Comparison of ENCODE assay signal across 8 cellular contexts in genomic region chr18:158128-159036, GRCh38. TPM values are rescaled to one million over a fixed set of nuclear protein-coding genes. Genes with fewer than 3 reads are reported as not detected.
DNase-seq lines count a peak whose midpoint lies in the region; ATAC-seq and TF ChIP-seq lines count a peak whose summit lies in the region.

USP14 (plus strand) TSS chr18:158557; CDS start chr18:158699, 142 bp downstream.

- intact Hi-C loops in left ventricle myocardium superior (cut with micrococcal nuclease), result no loop called here
- intact Hi-C loops in prostate gland (cut with DNase I), result no loop called here

- peak; percentile 90 for ATAC-seq in GM18505 (IDR thresholded peaks at IDR 0.05; ENCODE audit: unreplicated experiment)
- ATAC-seq in HG02970 (IDR thresholded peaks at IDR 0.05; ENCODE audit: low FRiP score, unreplicated experiment), result peak; percentile 97
- ATAC-seq in left ventricle myocardium superior, result peak; percentile 99

- 2% methylated on average over 58 of the region's 89 CpGs for WGBS in prostate gland

- peak; percentile 82 for DNase-seq in NCI-H187 treated with DMSO at 0.1 percent for 48 hours (lab: John Stamatoyannopoulos, UW)
- DNase-seq in T-helper 2 cell, result peak; percentile 94 to 99 (median 97)
- DNase-seq in left ventricle myocardium superior, result peak; percentile 97
- DNase-seq in prostate gland (ENCODE audit: low spot score), result peak; percentile 98
- peak; percentile 97 for DNase-seq in ureter (ENCODE audit: low spot score)

- no peaks in the 10 kb centered on the region for H3K9me3 ChIP-seq in prostate gland

- H3K4me1 ChIP-seq in prostate gland (replicated peaks), result no peaks in the 10 kb centered on the region

- peak within 1 kb of the TSS; percentile 94 for H3K4me3 ChIP-seq in prostate gland

- peak in 2 of 4 experiments; percentile 24 to 30 for TF ChIP-seq CTCF in prostate gland (IDR thresholded peaks at IDR 0.05)

- no peaks in the 10 kb centered on the region for H3K27me3 ChIP-seq in prostate gland (replicated peaks; ENCODE audit: insufficient read depth)

- H3K27ac ChIP-seq in angular gyrus (ENCODE audit: low read depth, low read length), result peak within 1 kb of the TSS; percentile 13
- peak within 1 kb of the TSS; percentile 86 to 91 for H3K27ac ChIP-seq in prostate gland

- TF ChIP-seq POLR2A in GM18505 (IDR thresholded peaks at IDR 0.05; ENCODE audit: borderline replicate concordance, extremely low read depth, insufficient read depth, insufficient read length) (peak; percentile 74), prostate gland (IDR thresholded peaks at IDR 0.05) (peak; percentile 68)

- no peaks in the 10 kb centered on the region for H3K36me3 ChIP-seq in prostate gland

RNA-seq across cellular contexts. Expression of gene USP14, which starts in this region (rescaled TPM):
- total RNA-seq in left ventricle myocardium superior (48.3 TPM), prostate gland (10 to 100 TPM; 25.9 to 51.2 TPM), ureter (58.3 TPM)

Comparison
In these comparisons a context has a peak if more than half of its experiments do, and no peak if none do; other contexts are left out.
1. Peak in every context shown above with its lines: DNase-seq, ATAC-seq, H3K4me3 ChIP-seq and H3K27ac ChIP-seq.